Comparison of ENCODE assay signal across 1 cellular context in genomic region chr18:62850619-62851306, GRCh38.
TF ChIP-seq lines count a peak whose summit lies in the region.

No MANE protein-coding gene starts in this region.

TF ChIP-seq in K562, 482 proteins besides CTCF, POLR2A, EP300 and RAD21 (continued from another document and continues in another):
- no peak for TF ChIP-seq ZNF639 (CRISPR knock-in tag; conservative IDR thresholded peaks at IDR 0.05 in 1 of 2, IDR thresholded peaks at IDR 0.05 in 1 of 2)
- no peak for TF ChIP-seq SUPT5H (IDR thresholded peaks at IDR 0.05)
- no peak for TF ChIP-seq HEY1 (CRISPR knock-in tag; IDR thresholded peaks at IDR 0.05; ENCODE audit: borderline replicate concordance)
- no peak for TF ChIP-seq ELF4 (CRISPR knock-in tag; IDR thresholded peaks at IDR 0.05)
- TF ChIP-seq TRIM28 (IDR thresholded peaks at IDR 0.05) = no peak
- no peak for TF ChIP-seq TCF15 (CRISPR knock-in tag; IDR thresholded peaks at IDR 0.05)
- TF ChIP-seq HDAC2 (IDR thresholded peaks at IDR 0.05) = peak; percentile 35; the same call in 1 of the 2 replicates
- no peak for TF ChIP-seq MIER1 (IDR thresholded peaks at IDR 0.05; ENCODE audit: low read depth)
- TF ChIP-seq BRF1 (IDR thresholded peaks at IDR 0.05; ENCODE audit: borderline replicate concordance, extremely low read depth, insufficient read length) = no peak
- no peak for TF ChIP-seq TSC22D4 (tag; IDR thresholded peaks at IDR 0.05)
- TF ChIP-seq RBM25 (IDR thresholded peaks at IDR 0.05; ENCODE audit: low read depth, low read length, severe bottlenecking) = no peak
- TF ChIP-seq RBM17 (IDR thresholded peaks at IDR 0.05; ENCODE audit: borderline replicate concordance, low read depth, low read length) = no peak
- TF ChIP-seq THRAP3 (IDR thresholded peaks at IDR 0.05; ENCODE audit: borderline replicate concordance) = no peak
- TF ChIP-seq HNRNPUL1 (IDR thresholded peaks at IDR 0.05; ENCODE audit: low read length) = no peak
- no peak for TF ChIP-seq SRSF3 (IDR thresholded peaks at IDR 0.05; ENCODE audit: insufficient read depth, low read length)
- TF ChIP-seq XRCC3 (IDR thresholded peaks at IDR 0.05) = no peak
- TF ChIP-seq PRMT5 (CRISPR knock-in tag; IDR thresholded peaks at IDR 0.05) = no peak
- TF ChIP-seq THRA (IDR thresholded peaks at IDR 0.05) = no peak
- no peak for TF ChIP-seq PRPF4 (IDR thresholded peaks at IDR 0.05; ENCODE audit: insufficient read depth, low read depth, low read length, poor library complexity, severe bottlenecking)
- no peak for TF ChIP-seq USF2 (CRISPR knock-in tag; IDR thresholded peaks at IDR 0.05)
- TF ChIP-seq TGIF2 (CRISPR knock-in tag; IDR thresholded peaks at IDR 0.05) = no peak
- TF ChIP-seq POLR2B (IDR thresholded peaks at IDR 0.05; ENCODE audit: low read depth, partially characterized antibody) = no peak
- TF ChIP-seq POLR2G (IDR thresholded peaks at IDR 0.05; ENCODE audit: low read depth, low read length) = no peak
- peak; percentile 90 for TF ChIP-seq PKNOX1 (IDR thresholded peaks at IDR 0.05)
- peak; percentile 52; the same call in 1 of the 2 replicates for TF ChIP-seq LEF1 (IDR thresholded peaks at IDR 0.05)
- TF ChIP-seq RFX5 (IDR thresholded peaks at IDR 0.05; ENCODE audit: low read depth, low read length) = no peak
- no peak for TF ChIP-seq NELFE (IDR thresholded peaks at IDR 0.05; ENCODE audit: insufficient read depth, insufficient read length)
- no peak for TF ChIP-seq PPARD (CRISPR knock-in tag; IDR thresholded peaks at IDR 0.05)
- no peak for TF ChIP-seq ZNF175 (CRISPR knock-in tag; IDR thresholded peaks at IDR 0.05; ENCODE audit: low read depth)
- TF ChIP-seq CUX1 (CRISPR knock-in tag; IDR thresholded peaks at IDR 0.05) = no peak
- TF ChIP-seq ID3 (CRISPR knock-in tag; IDR thresholded peaks at IDR 0.05) = no peak
- TF ChIP-seq ID3 (tag; IDR thresholded peaks at IDR 0.05) = no peak
- TF ChIP-seq ETV1 (tag; conservative IDR thresholded peaks at IDR 0.05; ENCODE audit: low read depth) = no peak
- TF ChIP-seq JUN (IDR thresholded peaks at IDR 0.05; ENCODE audit: borderline replicate concordance, low read depth, low read length) = 0 out of 2 replicates have a peak, but pooled peaks have one; percentile 22
- no peak for TF ChIP-seq JUN (CRISPR knock-in tag; IDR thresholded peaks at IDR 0.05; ENCODE audit: borderline replicate concordance)
- no peak for TF ChIP-seq ATF1 (CRISPR knock-in tag; IDR thresholded peaks at IDR 0.05)
- peak; percentile 65 for TF ChIP-seq ATF1 (tag; IDR thresholded peaks at IDR 0.05)
- TF ChIP-seq OTX1 (CRISPR knock-in tag; IDR thresholded peaks at IDR 0.05) = no peak
- no peak for TF ChIP-seq DIDO1 (tag; IDR thresholded peaks at IDR 0.05; ENCODE audit: low read depth)
- no peak for TF ChIP-seq ZNF282 (CRISPR knock-in tag; IDR thresholded peaks at IDR 0.05)
- no peak for TF ChIP-seq ZNF77 (CRISPR knock-in tag; IDR thresholded peaks at IDR 0.05)
- no peak for TF ChIP-seq SLC30A9 (CRISPR knock-in tag; IDR thresholded peaks at IDR 0.05)
- TF ChIP-seq MED1 (CRISPR knock-in tag; IDR thresholded peaks at IDR 0.05; ENCODE audit: borderline replicate concordance) = no peak
- TF ChIP-seq PTBP1 (IDR thresholded peaks at IDR 0.05; ENCODE audit: low read depth, low read length) = no peak
- TF ChIP-seq FIP1L1 (IDR thresholded peaks at IDR 0.05; ENCODE audit: low read depth, low read length, poor library complexity, severe bottlenecking) = no peak
- TF ChIP-seq MEF2D (tag; conservative IDR thresholded peaks at IDR 0.05; ENCODE audit: low read depth) = no peak
- no peak for TF ChIP-seq CBX1 (IDR thresholded peaks at IDR 0.05; ENCODE audit: low read depth)
- TF ChIP-seq ZNF316 (IDR thresholded peaks at IDR 0.05) = no peak
- TF ChIP-seq EZH2 (IDR thresholded peaks at IDR 0.05; ENCODE audit: borderline replicate concordance, low read depth, low read length) = no peak
- no peak for TF ChIP-seq POLR2H (tag; IDR thresholded peaks at IDR 0.05; ENCODE audit: low read depth)
- TF ChIP-seq BDP1 (IDR thresholded peaks at IDR 0.05; ENCODE audit: insufficient read depth, insufficient read length) = no peak
- no peak for TF ChIP-seq ZNF197 (CRISPR knock-in tag; IDR thresholded peaks at IDR 0.05; ENCODE audit: low read depth)
- TF ChIP-seq HDAC3 (IDR thresholded peaks at IDR 0.05; ENCODE audit: borderline replicate concordance, partially characterized antibody) = no peak
- TF ChIP-seq IRF9 (tag; IDR thresholded peaks at IDR 0.05) = no peak
- no peak for TF ChIP-seq KDM2B (CRISPR knock-in tag; IDR thresholded peaks at IDR 0.05)
- TF ChIP-seq NR4A1 (CRISPR knock-in tag; IDR thresholded peaks at IDR 0.05) = no peak
- no peak for TF ChIP-seq NR4A1 (tag; IDR thresholded peaks at IDR 0.05)
- TF ChIP-seq ZC3H4 (CRISPR knock-in tag; IDR thresholded peaks at IDR 0.05; ENCODE audit: borderline replicate concordance) = no peak
- TF ChIP-seq REST (CRISPR knock-in tag; IDR thresholded peaks at IDR 0.05; ENCODE audit: low read depth) = no peak
- TF ChIP-seq NONO (IDR thresholded peaks at IDR 0.05; ENCODE audit: low read depth in 2 of 2, low read length in 1 of 2) = no peak
- TF ChIP-seq E2F4 (CRISPR knock-in tag; IDR thresholded peaks at IDR 0.05; ENCODE audit: low read depth) = no peak
- no peak for TF ChIP-seq STAT5B (CRISPR knock-in tag; IDR thresholded peaks at IDR 0.05)
- no peak for TF ChIP-seq TBP (optimal IDR thresholded peaks at IDR 0.05; ENCODE audit: low read depth, low read length)
